34 cellular contexts compared by ENCODE assay signal in genomic region chr3:23301817-23302216, GRCh38.
"Had no signal": no experiment of that assay in that cellular context is flagged by ENCODE, and none has a peak within 500 bp of the region (broad histone marks: within the 10 kb centered on the region; RNA-seq: fewer than 3 reads in every experiment).

No MANE protein-coding gene starts in this region.

- ATAC-seq: activated naive CD4-positive, alpha-beta T cell treated with anti-CD3 and anti-CD28 coated beads, Interleukin-2, amount 50 U/mL, for 72 hours; activated T-cell treated with anti-CD3 and anti-CD28 coated beads, Interleukin-2, amount 50 U/mL, for 4 hours; body of pancreas; Right ventricle myocardium inferior; T-cell; T-helper 17 cell had no signal

- H3K4me3 Mint-ChIP-seq: activated B cell treated with CpG ODN at 0.5 μM for 24 hours; activated CD4-positive, alpha-beta memory T cell treated with anti-CD3 and anti-CD28 coated beads for 36 hours; activated naive CD4-positive, alpha-beta T cell treated with anti-CD3 and anti-CD28 coated beads for 36 hours; activated T-cell treated with anti-CD3 and anti-CD28 coated beads, Interleukin-2, amount 50 U/mL, for 4 hours; activated T-helper 1 cell treated with anti-CD3 and anti-CD28 coated beads, Interleukin-12 subunit alpha, Interleukin-12 subunit beta, Interleukin-2, Interleukin-4 antibody, amounts not matched to agents 30 ng/mL and 10 ng/mL and 1 ng/mL, durations not matched to agents 14 hours and 24 hours and 36 hours; T-cell; T-helper 17 cell had no signal

- H3K36me3 Mint-ChIP-seq: activated CD4-positive, alpha-beta memory T cell treated with anti-CD3 and anti-CD28 coated beads for 36 hours had no signal

- H3K27ac ChIP-seq: body of pancreas, Peyer's patch, RWPE1, VCaP had no signal

- H3K27ac Mint-ChIP-seq: activated B cell treated with CpG ODN at 0.5 μM for 24 hours; activated CD4-positive, alpha-beta memory T cell treated with anti-CD3 and anti-CD28 coated beads for 36 hours; activated naive CD4-positive, alpha-beta T cell treated with anti-CD3 and anti-CD28 coated beads for 36 hours; activated naive CD4-positive, alpha-beta T cell treated with anti-CD3 and anti-CD28 coated beads, Interleukin-2, amount 50 U/mL, for 72 hours; activated T-helper 1 cell treated with anti-CD3 and anti-CD28 coated beads, Interleukin-12 subunit alpha, Interleukin-12 subunit beta, Interleukin-2, Interleukin-4 antibody, amounts not matched to agents 30 ng/mL and 10 ng/mL and 1 ng/mL, durations not matched to agents 14 hours and 24 hours and 36 hours; T-cell; T-helper 17 cell had no signal

- H3K27me3 ChIP-seq: body of pancreas, Peyer's patch had no signal

- H3K4me1 Mint-ChIP-seq: T-helper 17 cell had no signal

- FAIRE-seq: bronchial epithelial cell had no signal

- H3K4me3 ChIP-seq: body of pancreas, Peyer's patch had no signal

- H3K9me3 ChIP-seq: body of pancreas, Peyer's patch had no signal

- H3K36me3 ChIP-seq: Peyer's patch had no signal

- DNase-seq: activated B cell treated with CpG ODN at 0.5 μM for 24 hours; activated CD4-positive, alpha-beta memory T cell treated with anti-CD3 and anti-CD28 coated beads for 36 hours; activated CD4-positive, alpha-beta T cell treated with anti-CD3 and anti-CD28 coated beads for 4 hours; activated CD4-positive, alpha-beta T cell treated with anti-CD3 and anti-CD28 coated beads, Interleukin-2, amount 50 U/mL, for 1 hour; activated CD4-positive, CD25-positive, alpha-beta regulatory T cell treated with anti-CD3 and anti-CD28 coated beads, Interleukin-2, amount 50 U/mL, for 72 hours; activated CD8-positive, alpha-beta memory T cell treated with anti-CD3 and anti-CD28 coated beads, Interleukin-2, amount 50 U/mL, for 4 hours; activated gamma-delta T cell treated with Interleukin-2 at 50 U/mL for 16 hours; activated naive CD4-positive, alpha-beta T cell treated with anti-CD3 and anti-CD28 coated beads for 36 hours; activated T-cell treated with anti-CD3 and anti-CD28 coated beads for 4 hours; activated T-cell treated with anti-CD3 and anti-CD28 coated beads, Interleukin-2, amount 50 U/mL, for 4 hours; amniotic stem cell; aorta; body of pancreas; caudate nucleus; cerebellar nuclear complex; Kasumi-1; MM.1S; MV-4-11; NCI-H1092; NCI-H1436 treated with DMSO at 0.1 percent for 48 hours; NCI-H1694 treated with DMSO at 0.1 percent for 48 hours; NCI-H2029; NCI-H345; NCI-H524 treated with DMSO at 0.1 percent for 48 hours; Peyer's patch; SIG-M5; T-cell; T-helper 17 cell had no signal

- H3K4me1 ChIP-seq: Peyer's patch had no signal

- H3K9me3 Mint-ChIP-seq: activated T-cell treated with anti-CD3 and anti-CD28 coated beads, Interleukin-2, amount 50 U/mL, for 4 hours; activated T-helper 1 cell treated with anti-CD3 and anti-CD28 coated beads, Interleukin-12 subunit alpha, Interleukin-12 subunit beta, Interleukin-2, Interleukin-4 antibody, amounts not matched to agents 30 ng/mL and 10 ng/mL and 1 ng/mL, durations not matched to agents 14 hours and 24 hours and 36 hours had no signal

- H3K27me3 Mint-ChIP-seq: activated B cell treated with CpG ODN at 0.5 μM for 24 hours; activated CD4-positive, alpha-beta memory T cell treated with anti-CD3 and anti-CD28 coated beads for 36 hours; T-cell; T-helper 17 cell had no signal
